Comparison of ENCODE assay signal across 1 cellular context in the genomic region with DNA sequence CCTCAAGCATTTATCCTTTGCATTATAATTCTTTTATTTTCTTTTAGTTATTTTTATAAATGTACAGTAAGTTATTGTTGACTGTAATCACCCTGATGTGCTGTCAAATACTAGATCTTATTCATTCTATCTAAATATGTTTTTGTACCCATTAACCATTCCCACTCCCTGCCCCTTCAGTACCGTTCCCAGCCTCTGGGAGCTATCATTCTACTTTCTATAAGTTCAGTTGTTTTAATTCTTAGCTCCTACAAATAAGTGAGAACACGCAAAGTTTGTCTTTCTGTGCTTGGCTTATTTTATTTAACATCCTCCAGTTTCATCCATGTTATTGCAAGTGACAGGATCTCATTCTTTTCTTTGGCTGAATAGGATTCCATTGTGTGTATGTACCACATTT.
TF ChIP-seq lines count a peak whose summit lies in the region.

No MANE protein-coding gene starts in this region.

TF ChIP-seq in GM12878, 131 proteins besides CTCF, POLR2A, EP300 and RAD21:
- TF ChIP-seq SMAD1 (IDR thresholded peaks at IDR 0.05; ENCODE audit: low read depth, partially characterized antibody): no peak
- no peak for TF ChIP-seq BRCA1 (IDR thresholded peaks at IDR 0.05; ENCODE audit: low read depth, low read length)
- TF ChIP-seq PML (IDR thresholded peaks at IDR 0.05; ENCODE audit: low read length): no peak
- no peak for TF ChIP-seq JUNB (IDR thresholded peaks at IDR 0.05)
- TF ChIP-seq SREBF2 (IDR thresholded peaks at IDR 0.05; ENCODE audit: low read length): no peak
- no peak for TF ChIP-seq ZNF622 (IDR thresholded peaks at IDR 0.05)
- TF ChIP-seq RELA (IDR thresholded peaks at IDR 0.05; ENCODE audit: borderline replicate concordance, partially characterized antibody): no peak
- TF ChIP-seq GABPA (IDR thresholded peaks at IDR 0.05; ENCODE audit: low read depth): no peak
- no peak for TF ChIP-seq ETV6 (conservative IDR thresholded peaks at IDR 0.05 in 1 of 2, IDR thresholded peaks at IDR 0.05 in 1 of 2; ENCODE audit: borderline replicate concordance in 1 of 2, low read depth in 1 of 2)
- no peak for TF ChIP-seq FOXM1 (IDR thresholded peaks at IDR 0.05; ENCODE audit: low read depth, low read length)
